9 cellular contexts compared by ENCODE assay signal in genomic region chrX:51803833-51804232, GRCh38.
A peak's percentile ranks its signal among the peaks of the same experiment; 100 is the strongest.
DNase-seq lines count a peak whose midpoint lies in the region; ATAC-seq, FAIRE-seq and TF ChIP-seq lines count a peak whose summit lies in the region.
"Had no signal": no experiment of that assay in that cellular context is flagged by ENCODE, and none has a peak within 500 bp of the region (broad histone marks: within the 10 kb centered on the region; RNA-seq: fewer than 3 reads in every experiment).

No MANE protein-coding gene starts in this region.

- no peaks in the 10 kb centered on the region for H3K9me3 ChIP-seq in CD4-positive, alpha-beta memory T cell (ENCODE audit: control insufficient read depth in 1 of 2, low read length in 2 of 2)
- H3K9me3 ChIP-seq in Karpas-422 (ENCODE audit: low read length) (no peaks in the 10 kb centered on the region), pancreas (no peaks in the 10 kb centered on the region)

- H3K36me3 ChIP-seq in CD4-positive, alpha-beta memory T cell (ENCODE audit: insufficient read depth, low read length), result no peaks in the 10 kb centered on the region
- H3K36me3 ChIP-seq in Karpas-422 (ENCODE audit: insufficient read depth, low read length), result peaks cover 5% of the 10 kb centered on the region; the same call in 1 of the 2 replicates
- no peaks in the 10 kb centered on the region for H3K36me3 ChIP-seq in pancreas
- H3K36me3 ChIP-seq: WERI-Rb-1 had no signal

- CTCF ChIA-PET in CD4-positive, alpha-beta memory T cell (lab: Charles Lee; ENCODE audit: partially characterized antibody), result interaction anchor here (0.6 kb wide), 1 partner anchor 10 kb away, joined by 3 read pairs; no protein-coding TSS in a partner anchor

- no peak for FAIRE-seq in pancreas (lab: Jason Lieb, UNC)

- H3K9me3 Mint-ChIP-seq in CD4-positive, alpha-beta memory T cell, result no peaks in the 10 kb centered on the region
- H3K9me3 Mint-ChIP-seq in naive thymus-derived CD8-positive, alpha-beta T cell, result no peaks in the 10 kb centered on the region

- peak overlapping the region; percentile 29 to 98 (median 94) for H3K4me3 Mint-ChIP-seq in CD4-positive, alpha-beta memory T cell
- H3K4me3 Mint-ChIP-seq in naive thymus-derived CD8-positive, alpha-beta T cell, result peak overlapping the region in 9 of 10 donors; percentile 34 to 97 (median 96)

- peak overlapping the region; percentile 75 for H3K9ac ChIP-seq in Karpas-422 (ENCODE audit: low read length)

- POLR2A ChIA-PET in CD4-positive, alpha-beta memory T cell (lab: Charles Lee; ENCODE audit: partially characterized antibody), result no interaction called here
- POLR2A ChIA-PET in naive thymus-derived CD8-positive, alpha-beta T cell (lab: Charles Lee), result interaction anchor here (0.7 to 1.8 kb wide), 2 partner anchors 60 to 70 kb away, joined by 3 to 7 read pairs; partner anchors contain the start of gene GSPT2

- peak overlapping the region in 2 of 7 donors; percentile 70 to 90 for H3K27ac Mint-ChIP-seq in CD4-positive, alpha-beta memory T cell
- peak overlapping the region in 7 of 10 donors; percentile 7 to 98 (median 56) for H3K27ac Mint-ChIP-seq in naive thymus-derived CD8-positive, alpha-beta T cell

- peak overlapping the region; percentile 72 for H3K4me2 ChIP-seq in Karpas-422 (ENCODE audit: low read depth, low read length, poor library complexity, severe bottlenecking)

- no peaks in the 10 kb centered on the region for H4K20me1 ChIP-seq in Karpas-422 (ENCODE audit: insufficient read depth, low read depth, low read length)

- no peak overlapping the region for H2AFZ ChIP-seq in Karpas-422 (ENCODE audit: low read length)

- WGBS in pancreas, 2 donors, result 29 to 40% methylated on average over 3 of the region's 3 CpGs

- H3K79me2 ChIP-seq in Karpas-422 (ENCODE audit: low read length), result peaks cover 49% of the 10 kb centered on the region

- peak overlapping the region in 1 of 2 donors; percentile 57 for H3K4me3 ChIP-seq in CD4-positive, alpha-beta memory T cell (ENCODE audit: low read length in 2 of 2)
- peak overlapping the region; percentile 79 for H3K4me3 ChIP-seq in Karpas-422 (ENCODE audit: low read length)
- peak overlapping the region in 55 of 59 donors; percentile 8 to 81 (median 65) for H3K4me3 ChIP-seq in dorsolateral prefrontal cortex
- H3K4me3 ChIP-seq in pancreas, result peak overlapping the region in 1 of 4 donors; percentile 54

- DNase-seq in CD4-positive, alpha-beta memory T cell, result no peak
- DNase-seq in Karpas-422, result no peak
- no peak for DNase-seq in dorsolateral prefrontal cortex
- peak in 1 of 10 donors; percentile 1 for DNase-seq in naive thymus-derived CD8-positive, alpha-beta T cell
- DNase-seq in DMS 273 (lab: John Stamatoyannopoulos, UW; ENCODE audit: unreplicated experiment), result no peak
- DNase-seq in GDM1 (lab: John Stamatoyannopoulos, UW), result no peak
- DNase-seq in pancreas, result no peak
- no peak for DNase-seq in GM19238 (ENCODE audit: insufficient read length, low spot score)

- no peak for ATAC-seq in naive thymus-derived CD8-positive, alpha-beta T cell
- no peak for ATAC-seq in pancreas

- no peaks in the 10 kb centered on the region for H3K27me3 Mint-ChIP-seq in CD4-positive, alpha-beta memory T cell
- H3K27me3 Mint-ChIP-seq in naive thymus-derived CD8-positive, alpha-beta T cell, result no peaks in the 10 kb centered on the region

- H3K4me1 Mint-ChIP-seq in CD4-positive, alpha-beta memory T cell, result peaks cover 15 to 24% (median 17%) of the 10 kb centered on the region in 4 donors
- peaks cover 18 to 37% (median 28%) of the 10 kb centered on the region in 4 donors for H3K4me1 Mint-ChIP-seq in naive thymus-derived CD8-positive, alpha-beta T cell

- TF ChIP-seq CTCF in dorsolateral prefrontal cortex (IDR thresholded peaks at IDR 0.05 in 54 of 56, conservative IDR thresholded peaks at IDR 0.05 in 2 of 56; ENCODE audit: low read depth in 1 of 56, partially characterized antibody in 56 of 56), result no peak
- TF ChIP-seq CTCF in pancreas (IDR thresholded peaks at IDR 0.05), result no peak

- H3K36me3 Mint-ChIP-seq in CD4-positive, alpha-beta memory T cell, result peaks cover 0 to 12% of the 10 kb centered on the region in 2 donors
- peaks cover 0 to 19% (median 3%) of the 10 kb centered on the region in 3 donors for H3K36me3 Mint-ChIP-seq in naive thymus-derived CD8-positive, alpha-beta T cell

- H3K27ac ChIP-seq in CD4-positive, alpha-beta memory T cell (ENCODE audit: low read depth, low read length), result peak overlapping the region; percentile 56
- peak overlapping the region; percentile 69; the same call in 1 of the 2 replicates for H3K27ac ChIP-seq in Karpas-422 (ENCODE audit: low read length)
- no peak overlapping the region for H3K27ac ChIP-seq in dorsolateral prefrontal cortex
- H3K27ac ChIP-seq in pancreas, result no peak overlapping the region
- H3K27ac ChIP-seq: WERI-Rb-1 had no signal

- no peaks in the 10 kb centered on the region for H3K27me3 ChIP-seq in CD4-positive, alpha-beta memory T cell (ENCODE audit: insufficient read depth, low read length)
- no peaks in the 10 kb centered on the region for H3K27me3 ChIP-seq in Karpas-422 (ENCODE audit: low read length)
- peaks cover 0 to 59% (median 10%) of the 10 kb centered on the region in 45 donors for H3K27me3 ChIP-seq in dorsolateral prefrontal cortex
- peaks cover 0 to 5% (median 2%) of the 10 kb centered on the region in 4 donors for H3K27me3 ChIP-seq in pancreas

- H3K9me2 ChIP-seq in Karpas-422 (replicated peaks; ENCODE audit: insufficient read depth, low read length), result no peaks in the 10 kb centered on the region

- peaks cover 17% of the 10 kb centered on the region for H3K4me1 ChIP-seq in CD4-positive, alpha-beta memory T cell (ENCODE audit: insufficient read depth, low read length)
- H3K4me1 ChIP-seq in Karpas-422 (ENCODE audit: low read length) (peaks cover 16% of the 10 kb centered on the region), pancreas (peaks cover 0 to 4% (median 0%) of the 10 kb centered on the region in 3 donors)

- intact Hi-C loops in CD4-positive, alpha-beta memory T cell (cut with micrococcal nuclease), result loop anchor here (2.0 kb wide), 1 partner anchor 61 kb away; the partner anchor contains the start of gene GSPT2
- intact Hi-C loops in dorsolateral prefrontal cortex (cut with DNase I), result loop anchor here in 1 of 2 donors (10.0 kb wide), 1 partner anchor 189 kb away; the partner anchor contains the start of gene CENPVL3
- intact Hi-C loops in pancreas (cut with DNase I), result no loop called here

Comparison
In these comparisons a context has a peak if more than half of its experiments do, and no peak if none do; other contexts are left out.
1. H3K27ac ChIP-seq: peak in CD4-positive, alpha-beta memory T cell (single experiment) and Karpas-422 (single experiment); none in dorsolateral prefrontal cortex (0 of 59) and pancreas (0 of 4).